8 cellular contexts compared by ENCODE assay signal in genomic region chr12:10363922-10364838, GRCh38. TPM values are rescaled to one million over a fixed set of nuclear protein-coding genes. Genes with fewer than 3 reads are reported as not detected.
DNase-seq lines count a peak whose midpoint lies in the region; ATAC-seq and TF ChIP-seq lines count a peak whose summit lies in the region.

No MANE protein-coding gene starts in this region.

- H3K36me3 ChIP-seq in subcutaneous abdominal adipose tissue (ENCODE audit: control insufficient read depth in 5 of 5, insufficient read depth in 5 of 5, low read length in 5 of 5) = no peaks in the 10 kb centered on the region

- ATAC-seq in GM21360 (IDR thresholded peaks at IDR 0.05; ENCODE audit: unreplicated experiment) = peak; percentile 98
- ATAC-seq in HG03520 (IDR thresholded peaks at IDR 0.05; ENCODE audit: unreplicated experiment) = peak; percentile 84
- ATAC-seq in left colon = peak; percentile 65

- peak overlapping the region; percentile 79 to 97 (median 92) for H3K4me3 ChIP-seq in subcutaneous abdominal adipose tissue (ENCODE audit: low read depth in 1 of 5, low read length in 5 of 5)

- intact Hi-C loops in left colon (cut with DNase I, micrococcal nuclease) = no loop called here

- no peak for TF ChIP-seq CTCF in RWPE1 (conservative IDR thresholded peaks at IDR 0.05; ENCODE audit: low read depth)

- no peaks in the 10 kb centered on the region for H3K27me3 ChIP-seq in subcutaneous abdominal adipose tissue (ENCODE audit: control insufficient read depth in 5 of 5, insufficient read depth in 4 of 5, low read length in 5 of 5)

- POLR2A ChIA-PET in RWPE1 (lab: Yijun Ruan, JAX; ENCODE audit: low non-redundant PET) = interaction anchor here (0.5 kb wide), 1 partner anchor 68 kb away, joined by 3 read pairs; no protein-coding TSS in a partner anchor

- CTCF ChIA-PET in RWPE1 (lab: Yijun Ruan, JAX) = no interaction called here

- DNase-seq in GDM1 (lab: John Stamatoyannopoulos, UW) (peak; percentile 3), RWPE1 (ENCODE audit: low spot score) (peak; percentile 47), cerebellum (ENCODE audit: low spot score) (peak; percentile 12), left colon (peak; percentile 47 to 62), NCI-H1048 (lab: John Stamatoyannopoulos, UW) (no peak)

- peak overlapping the region; percentile 78 to 99 (median 82) for H3K9ac ChIP-seq in subcutaneous abdominal adipose tissue (ENCODE audit: low read length in 5 of 5)

- H3K9me3 ChIP-seq in subcutaneous abdominal adipose tissue (ENCODE audit: control insufficient read depth in 5 of 5, low read length in 5 of 5) = peaks cover 0 to 3% (median 0%) of the 10 kb centered on the region in 5 donors

- H3K4me1 ChIP-seq in subcutaneous abdominal adipose tissue (ENCODE audit: control insufficient read depth in 5 of 5, insufficient read depth in 5 of 5, low read length in 5 of 5) = peaks cover 10 to 48% (median 28%) of the 10 kb centered on the region in 5 donors

- H3K27ac ChIP-seq in RWPE1 (peak overlapping the region; percentile 96), subcutaneous abdominal adipose tissue (ENCODE audit: low read depth, low read length) (peak overlapping the region; percentile 99)

RNA-seq across cellular contexts. Expression of gene KLRK1, which starts 25.7 kb away (rescaled TPM):
- total RNA-seq in cerebellum (0.73 TPM), left colon (1 to 10 TPM in 1 of 2 donors, under 1 TPM in 1; 0.92 to 1.9 TPM)

RNA-seq across cellular contexts. Expression of gene KLRC4, which starts 45.4 kb away (rescaled TPM):
- total RNA-seq in cerebellum = 0.64 TPM
- total RNA-seq in left colon = under 1 TPM in 1 of 2 donors, not detected in 1; 0.46 TPM

RNA-seq across cellular contexts. Expression of gene KLRC3, which starts 56.2 kb away (rescaled TPM):
- total RNA-seq in cerebellum (5.7 TPM), left colon (not detected)

RNA-seq across cellular contexts. Expression of gene KLRD1, which starts 56.5 kb away (rescaled TPM):
- 0.27 TPM for total RNA-seq in cerebellum
- 1 to 10 TPM in 1 of 2 donors, under 1 TPM in 1; 0.87 to 2.7 TPM for total RNA-seq in left colon
